Comparison of ENCODE assay signal across 1 cellular context in the genomic region with DNA sequence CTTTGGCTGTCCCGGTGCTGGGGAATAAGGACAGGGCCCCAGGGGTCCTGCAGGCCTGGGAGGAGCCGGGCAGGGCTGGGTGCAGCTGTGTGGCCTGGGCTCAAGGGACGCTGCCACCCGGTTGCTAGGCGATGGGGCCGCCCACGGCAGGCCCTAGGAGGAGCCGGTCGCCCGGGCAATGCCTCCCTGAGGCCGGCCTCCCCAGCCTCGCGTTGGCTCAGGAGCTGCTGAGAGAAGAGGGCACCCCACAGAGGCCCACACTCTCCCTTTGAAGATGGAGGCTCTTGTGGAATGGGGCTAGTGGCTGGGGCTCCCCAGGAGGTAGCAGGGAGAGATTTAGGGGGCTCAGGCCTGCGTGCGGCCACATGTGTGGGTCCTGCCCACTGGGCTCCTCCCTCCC.
TF ChIP-seq lines count a peak whose summit lies in the region.

A gene (minus strand): TSS at position 109 of the 400 bp plus-strand sequence. CDS start 120 bp downstream, outside the sequence.

TF ChIP-seq in IMR-90, 13 proteins besides CTCF, POLR2A, EP300 and RAD21:
- TF ChIP-seq SMC3 (IDR thresholded peaks at IDR 0.05; ENCODE audit: low read depth, low read length) (no peak), CHD1 (IDR thresholded peaks at IDR 0.05; ENCODE audit: low read depth, low read length) (no peak), FOS (IDR thresholded peaks at IDR 0.05; ENCODE audit: low read depth, low read length) (no peak), BHLHE40 (IDR thresholded peaks at IDR 0.05; ENCODE audit: low read depth, low read length) (no peak), MXI1 (IDR thresholded peaks at IDR 0.05; ENCODE audit: borderline replicate concordance, low read depth, low read length) (no peak), CEBPB (IDR thresholded peaks at IDR 0.05; ENCODE audit: low read depth, low read length) (no peak), MAZ (IDR thresholded peaks at IDR 0.05; ENCODE audit: borderline replicate concordance, low read depth, low read length) (no peak), MAFK (IDR thresholded peaks at IDR 0.05; ENCODE audit: low read depth, low read length) (no peak), RFX5 (IDR thresholded peaks at IDR 0.05; ENCODE audit: low read depth, low read length) (no peak), NFE2L2 (IDR thresholded peaks at IDR 0.05; ENCODE audit: low read depth, low read length) (no peak)
- TF ChIP-seq, protein P1, sequence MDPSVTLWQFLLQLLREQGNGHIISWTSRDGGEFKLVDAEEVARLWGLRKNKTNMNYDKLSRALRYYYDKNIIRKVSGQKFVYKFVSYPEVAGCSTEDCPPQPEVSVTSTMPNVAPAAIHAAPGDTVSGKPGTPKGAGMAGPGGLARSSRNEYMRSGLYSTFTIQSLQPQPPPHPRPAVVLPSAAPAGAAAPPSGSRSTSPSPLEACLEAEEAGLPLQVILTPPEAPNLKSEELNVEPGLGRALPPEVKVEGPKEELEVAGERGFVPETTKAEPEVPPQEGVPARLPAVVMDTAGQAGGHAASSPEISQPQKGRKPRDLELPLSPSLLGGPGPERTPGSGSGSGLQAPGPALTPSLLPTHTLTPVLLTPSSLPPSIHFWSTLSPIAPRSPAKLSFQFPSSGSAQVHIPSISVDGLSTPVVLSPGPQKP (IDR thresholded peaks at IDR 0.05; ENCODE audit: borderline replicate concordance, low read depth, low read length) = no peak
- TF ChIP-seq, protein P2, sequence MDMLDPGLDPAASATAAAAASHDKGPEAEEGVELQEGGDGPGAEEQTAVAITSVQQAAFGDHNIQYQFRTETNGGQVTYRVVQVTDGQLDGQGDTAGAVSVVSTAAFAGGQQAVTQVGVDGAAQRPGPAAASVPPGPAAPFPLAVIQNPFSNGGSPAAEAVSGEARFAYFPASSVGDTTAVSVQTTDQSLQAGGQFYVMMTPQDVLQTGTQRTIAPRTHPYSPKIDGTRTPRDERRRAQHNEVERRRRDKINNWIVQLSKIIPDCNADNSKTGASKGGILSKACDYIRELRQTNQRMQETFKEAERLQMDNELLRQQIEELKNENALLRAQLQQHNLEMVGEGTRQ (IDR thresholded peaks at IDR 0.05; ENCODE audit: low read depth, low read length) = no peak
